In the genomic region with DNA sequence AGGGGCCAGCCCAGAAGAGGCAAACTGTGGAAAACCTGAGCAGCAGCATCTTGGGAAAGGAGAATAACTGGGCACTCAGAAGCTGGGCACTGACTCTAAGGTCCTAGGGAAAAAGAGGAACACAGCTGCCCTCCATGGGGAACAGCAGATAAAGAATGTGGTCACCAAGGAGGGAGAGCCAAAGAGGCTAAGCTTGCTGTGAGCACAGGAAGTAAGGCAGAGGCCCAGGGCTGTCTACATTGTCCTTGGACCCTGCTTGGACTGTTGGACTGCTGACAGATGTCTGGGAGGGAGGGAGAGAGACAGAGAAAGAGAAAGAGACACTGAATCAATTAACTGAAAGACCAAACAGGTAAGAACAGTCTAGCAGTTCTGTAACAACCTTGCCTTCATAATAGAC, we compare ENCODE assay signal across 1 cellular context.
TF ChIP-seq lines count a peak whose summit lies in the region.

No MANE protein-coding gene starts in this region.

TF ChIP-seq in HepG2, 621 proteins besides CTCF, POLR2A, EP300 and RAD21:
- no peak for TF ChIP-seq ZNF746 (CRISPR knock-in tag; IDR thresholded peaks at IDR 0.05)
- TF ChIP-seq SOX6 (IDR thresholded peaks at IDR 0.05), result no peak
- TF ChIP-seq SOX6 (CRISPR knock-in tag; IDR thresholded peaks at IDR 0.05), result 0 out of 2 replicates have a peak, but pooled peaks have one; percentile 30
- TF ChIP-seq MIXL1 (CRISPR knock-in tag; IDR thresholded peaks at IDR 0.05), result 0 out of 2 replicates have a peak, but pooled peaks have one; percentile 39
- TF ChIP-seq ZNF292 (CRISPR knock-in tag; IDR thresholded peaks at IDR 0.05; ENCODE audit: borderline replicate concordance, low read depth), result 0 out of 2 replicates have a peak, but pooled peaks have one; percentile 38
- no peak for TF ChIP-seq CENPT (CRISPR knock-in tag; IDR thresholded peaks at IDR 0.05; ENCODE audit: low read depth)
- TF ChIP-seq, protein P1, sequence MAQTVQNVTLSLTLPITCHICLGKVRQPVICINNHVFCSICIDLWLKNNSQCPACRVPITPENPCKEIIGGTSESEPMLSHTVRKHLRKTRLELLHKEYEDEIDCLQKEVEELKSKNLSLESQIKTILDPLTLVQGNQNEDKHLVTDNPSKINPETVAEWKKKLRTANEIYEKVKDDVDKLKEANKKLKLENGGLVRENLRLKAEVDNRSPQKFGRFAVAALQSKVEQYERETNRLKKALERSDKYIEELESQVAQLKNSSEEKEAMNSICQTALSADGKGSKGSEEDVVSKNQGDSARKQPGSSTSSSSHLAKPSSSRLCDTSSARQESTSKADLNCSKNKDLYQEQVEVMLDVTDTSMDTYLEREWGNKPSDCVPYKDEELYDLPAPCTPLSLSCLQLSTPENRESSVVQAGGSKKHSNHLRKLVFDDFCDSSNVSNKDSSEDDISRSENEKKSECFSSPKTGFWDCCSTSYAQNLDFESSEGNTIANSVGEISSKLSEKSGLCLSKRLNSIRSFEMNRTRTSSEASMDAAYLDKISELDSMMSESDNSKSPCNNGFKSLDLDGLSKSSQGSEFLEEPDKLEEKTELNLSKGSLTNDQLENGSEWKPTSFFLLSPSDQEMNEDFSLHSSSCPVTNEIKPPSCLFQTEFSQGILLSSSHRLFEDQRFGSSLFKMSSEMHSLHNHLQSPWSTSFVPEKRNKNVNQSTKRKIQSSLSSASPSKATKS (CRISPR knock-in tag; IDR thresholded peaks at IDR 0.05), result no peak
- TF ChIP-seq, protein P2, sequence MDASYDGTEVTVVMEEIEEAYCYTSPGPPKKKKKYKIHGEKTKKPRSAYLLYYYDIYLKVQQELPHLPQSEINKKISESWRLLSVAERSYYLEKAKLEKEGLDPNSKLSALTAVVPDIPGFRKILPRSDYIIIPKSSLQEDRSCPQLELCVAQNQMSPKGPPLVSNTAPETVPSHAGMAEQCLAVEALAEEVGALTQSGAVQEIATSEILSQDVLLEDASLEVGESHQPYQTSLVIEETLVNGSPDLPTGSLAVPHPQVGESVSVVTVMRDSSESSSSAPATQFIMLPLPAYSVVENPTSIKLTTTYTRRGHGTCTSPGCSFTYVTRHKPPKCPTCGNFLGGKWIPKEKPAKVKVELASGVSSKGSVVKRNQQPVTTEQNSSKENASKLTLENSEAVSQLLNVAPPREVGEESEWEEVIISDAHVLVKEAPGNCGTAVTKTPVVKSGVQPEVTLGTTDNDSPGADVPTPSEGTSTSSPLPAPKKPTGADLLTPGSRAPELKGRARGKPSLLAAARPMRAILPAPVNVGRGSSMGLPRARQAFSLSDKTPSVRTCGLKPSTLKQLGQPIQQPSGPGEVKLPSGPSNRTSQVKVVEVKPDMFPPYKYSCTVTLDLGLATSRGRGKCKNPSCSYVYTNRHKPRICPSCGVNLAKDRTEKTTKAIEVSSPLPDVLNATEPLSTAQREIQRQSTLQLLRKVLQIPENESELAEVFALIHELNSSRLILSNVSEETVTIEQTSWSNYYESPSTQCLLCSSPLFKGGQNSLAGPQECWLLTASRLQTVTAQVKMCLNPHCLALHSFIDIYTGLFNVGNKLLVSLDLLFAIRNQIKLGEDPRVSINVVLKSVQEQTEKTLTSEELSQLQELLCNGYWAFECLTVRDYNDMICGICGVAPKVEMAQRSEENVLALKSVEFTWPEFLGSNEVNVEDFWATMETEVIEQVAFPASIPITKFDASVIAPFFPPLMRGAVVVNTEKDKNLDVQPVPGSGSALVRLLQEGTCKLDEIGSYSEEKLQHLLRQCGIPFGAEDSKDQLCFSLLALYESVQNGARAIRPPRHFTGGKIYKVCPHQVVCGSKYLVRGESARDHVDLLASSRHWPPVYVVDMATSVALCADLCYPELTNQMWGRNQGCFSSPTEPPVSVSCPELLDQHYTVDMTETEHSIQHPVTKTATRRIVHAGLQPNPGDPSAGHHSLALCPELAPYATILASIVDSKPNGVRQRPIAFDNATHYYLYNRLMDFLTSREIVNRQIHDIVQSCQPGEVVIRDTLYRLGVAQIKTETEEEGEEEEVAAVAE (CRISPR knock-in tag; IDR thresholded peaks at IDR 0.05; ENCODE audit: borderline replicate concordance), result peak; percentile 67; the same call in 1 of the 2 replicates
- TF ChIP-seq SP5 (CRISPR knock-in tag; IDR thresholded peaks at IDR 0.05; ENCODE audit: borderline replicate concordance, low read depth), result no peak
- peak; percentile 50; the same call in 1 of the 2 replicates for TF ChIP-seq HDAC2 (CRISPR knock-in tag; IDR thresholded peaks at IDR 0.05)
- peak; percentile 78 for TF ChIP-seq SALL1 (CRISPR knock-in tag; IDR thresholded peaks at IDR 0.05)
- TF ChIP-seq, protein P3, sequence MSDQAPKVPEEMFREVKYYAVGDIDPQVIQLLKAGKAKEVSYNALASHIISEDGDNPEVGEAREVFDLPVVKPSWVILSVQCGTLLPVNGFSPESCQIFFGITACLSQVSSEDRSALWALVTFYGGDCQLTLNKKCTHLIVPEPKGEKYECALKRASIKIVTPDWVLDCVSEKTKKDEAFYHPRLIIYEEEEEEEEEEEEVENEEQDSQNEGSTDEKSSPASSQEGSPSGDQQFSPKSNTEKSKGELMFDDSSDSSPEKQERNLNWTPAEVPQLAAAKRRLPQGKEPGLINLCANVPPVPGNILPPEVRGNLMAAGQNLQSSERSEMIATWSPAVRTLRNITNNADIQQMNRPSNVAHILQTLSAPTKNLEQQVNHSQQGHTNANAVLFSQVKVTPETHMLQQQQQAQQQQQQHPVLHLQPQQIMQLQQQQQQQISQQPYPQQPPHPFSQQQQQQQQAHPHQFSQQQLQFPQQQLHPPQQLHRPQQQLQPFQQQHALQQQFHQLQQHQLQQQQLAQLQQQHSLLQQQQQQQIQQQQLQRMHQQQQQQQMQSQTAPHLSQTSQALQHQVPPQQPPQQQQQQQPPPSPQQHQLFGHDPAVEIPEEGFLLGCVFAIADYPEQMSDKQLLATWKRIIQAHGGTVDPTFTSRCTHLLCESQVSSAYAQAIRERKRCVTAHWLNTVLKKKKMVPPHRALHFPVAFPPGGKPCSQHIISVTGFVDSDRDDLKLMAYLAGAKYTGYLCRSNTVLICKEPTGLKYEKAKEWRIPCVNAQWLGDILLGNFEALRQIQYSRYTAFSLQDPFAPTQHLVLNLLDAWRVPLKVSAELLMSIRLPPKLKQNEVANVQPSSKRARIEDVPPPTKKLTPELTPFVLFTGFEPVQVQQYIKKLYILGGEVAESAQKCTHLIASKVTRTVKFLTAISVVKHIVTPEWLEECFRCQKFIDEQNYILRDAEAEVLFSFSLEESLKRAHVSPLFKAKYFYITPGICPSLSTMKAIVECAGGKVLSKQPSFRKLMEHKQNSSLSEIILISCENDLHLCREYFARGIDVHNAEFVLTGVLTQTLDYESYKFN (CRISPR knock-in tag; conservative IDR thresholded peaks at IDR 0.05), result peak; percentile 79
- TF ChIP-seq ZNF263 (CRISPR knock-in tag; IDR thresholded peaks at IDR 0.05), result no peak
- 0 out of 2 replicates have a peak, but pooled peaks have one; percentile 33 for TF ChIP-seq ELF3 (CRISPR knock-in tag; IDR thresholded peaks at IDR 0.05)
- 0 out of 2 replicates have a peak, but pooled peaks have one; percentile 39 for TF ChIP-seq RXRB (CRISPR knock-in tag; IDR thresholded peaks at IDR 0.05; ENCODE audit: borderline replicate concordance)
- TF ChIP-seq, protein P4, sequence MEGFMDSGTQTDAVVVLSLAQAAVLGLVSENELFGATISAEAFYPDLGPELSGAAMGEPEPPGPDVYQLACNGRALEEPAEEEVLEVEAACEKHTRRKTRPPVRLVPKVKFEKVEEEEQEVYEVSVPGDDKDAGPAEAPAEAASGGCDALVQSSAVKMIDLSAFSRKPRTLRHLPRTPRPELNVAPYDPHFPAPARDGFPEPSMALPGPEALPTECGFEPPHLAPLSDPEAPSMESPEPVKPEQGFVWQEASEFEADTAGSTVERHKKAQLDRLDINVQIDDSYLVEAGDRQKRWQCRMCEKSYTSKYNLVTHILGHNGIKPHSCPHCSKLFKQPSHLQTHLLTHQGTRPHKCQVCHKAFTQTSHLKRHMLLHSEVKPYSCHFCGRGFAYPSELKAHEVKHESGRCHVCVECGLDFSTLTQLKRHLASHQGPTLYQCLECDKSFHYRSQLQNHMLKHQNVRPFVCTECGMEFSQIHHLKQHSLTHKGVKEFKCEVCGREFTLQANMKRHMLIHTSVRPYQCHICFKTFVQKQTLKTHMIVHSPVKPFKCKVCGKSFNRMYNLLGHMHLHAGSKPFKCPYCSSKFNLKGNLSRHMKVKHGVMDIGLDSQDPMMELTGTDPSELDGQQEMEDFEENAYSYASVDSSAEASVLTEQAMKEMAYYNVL (CRISPR knock-in tag; IDR thresholded peaks at IDR 0.05; ENCODE audit: borderline replicate concordance), result peak; percentile 89; the same call in 1 of the 2 replicates
- no peak for TF ChIP-seq ZBTB20 (CRISPR knock-in tag; IDR thresholded peaks at IDR 0.05; ENCODE audit: borderline replicate concordance, low read depth)
- TF ChIP-seq GABPB1 (CRISPR knock-in tag; IDR thresholded peaks at IDR 0.05), result peak; percentile 39; the same call in 1 of the 2 replicates
- TF ChIP-seq ZMYM4 (CRISPR knock-in tag; IDR thresholded peaks at IDR 0.05), result peak; percentile 60; the same call in 1 of the 2 replicates
- TF ChIP-seq HNRNPH1 (optimal IDR thresholded peaks at IDR 0.05; ENCODE audit: low read depth, low read length), result no peak
- TF ChIP-seq HMG20A (CRISPR knock-in tag; IDR thresholded peaks at IDR 0.05; ENCODE audit: borderline replicate concordance), result peak; percentile 29; the same call in 1 of the 2 replicates
- no peak for TF ChIP-seq ZNF589 (CRISPR knock-in tag; conservative IDR thresholded peaks at IDR 0.05)
- no peak for TF ChIP-seq ZNF30 (CRISPR knock-in tag; IDR thresholded peaks at IDR 0.05)
- no peak for TF ChIP-seq ZFP36L1 (CRISPR knock-in tag; IDR thresholded peaks at IDR 0.05)
- TF ChIP-seq TARDBP (CRISPR knock-in tag; IDR thresholded peaks at IDR 0.05), result 0 out of 2 replicates have a peak, but pooled peaks have one; percentile 15
- no peak for TF ChIP-seq SMAD3 (CRISPR knock-in tag; IDR thresholded peaks at IDR 0.05)
- peak; percentile 51; the same call in 1 of the 2 replicates for TF ChIP-seq IRF2 (CRISPR knock-in tag; IDR thresholded peaks at IDR 0.05)
- peak; percentile 62 for TF ChIP-seq POGZ (CRISPR knock-in tag; IDR thresholded peaks at IDR 0.05)
- TF ChIP-seq GABPA (IDR thresholded peaks at IDR 0.05; ENCODE audit: low read depth, low read length), result no peak
- TF ChIP-seq GABPA (CRISPR knock-in tag; IDR thresholded peaks at IDR 0.05; ENCODE audit: low read depth), result peak; percentile 48; the same call in 1 of the 2 replicates
- TF ChIP-seq, protein P5, sequence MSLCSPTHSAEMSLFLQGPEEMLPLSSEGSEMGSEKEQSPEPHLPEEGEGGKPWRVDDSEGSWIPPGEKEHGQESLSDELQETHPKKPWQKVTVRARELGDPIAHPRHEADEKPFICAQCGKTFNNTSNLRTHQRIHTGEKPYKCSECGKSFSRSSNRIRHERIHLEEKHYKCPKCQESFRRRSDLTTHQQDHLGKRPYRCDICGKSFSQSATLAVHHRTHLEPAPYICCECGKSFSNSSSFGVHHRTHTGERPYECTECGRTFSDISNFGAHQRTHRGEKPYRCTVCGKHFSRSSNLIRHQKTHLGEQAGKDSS (CRISPR knock-in tag; IDR thresholded peaks at IDR 0.05; ENCODE audit: borderline replicate concordance, low read depth), result no peak
- TF ChIP-seq ETV5 (CRISPR knock-in tag; IDR thresholded peaks at IDR 0.05; ENCODE audit: borderline replicate concordance), result peak; percentile 83; the same call in 1 of the 2 replicates
- peak; percentile 36; the same call in 1 of the 2 replicates for TF ChIP-seq MED1 (CRISPR knock-in tag; IDR thresholded peaks at IDR 0.05)
- peak; percentile 58 for TF ChIP-seq SAP130 (CRISPR knock-in tag; IDR thresholded peaks at IDR 0.05; ENCODE audit: low read depth)
- peak; percentile 71; the same call in 1 of the 2 replicates for TF ChIP-seq GATAD2A (CRISPR knock-in tag; IDR thresholded peaks at IDR 0.05)
- 0 out of 2 replicates have a peak, but pooled peaks have one; percentile 31 for TF ChIP-seq RARA (CRISPR knock-in tag; IDR thresholded peaks at IDR 0.05)
- TF ChIP-seq SOX13 (IDR thresholded peaks at IDR 0.05), result no peak
- TF ChIP-seq SOX13 (CRISPR knock-in tag; conservative IDR thresholded peaks at IDR 0.05 in 1 of 2, IDR thresholded peaks at IDR 0.05 in 1 of 2), result peak in 1 of 2 experiments; percentile 24; a peak in 1 of 4 replicates
- TF ChIP-seq, protein P6, sequence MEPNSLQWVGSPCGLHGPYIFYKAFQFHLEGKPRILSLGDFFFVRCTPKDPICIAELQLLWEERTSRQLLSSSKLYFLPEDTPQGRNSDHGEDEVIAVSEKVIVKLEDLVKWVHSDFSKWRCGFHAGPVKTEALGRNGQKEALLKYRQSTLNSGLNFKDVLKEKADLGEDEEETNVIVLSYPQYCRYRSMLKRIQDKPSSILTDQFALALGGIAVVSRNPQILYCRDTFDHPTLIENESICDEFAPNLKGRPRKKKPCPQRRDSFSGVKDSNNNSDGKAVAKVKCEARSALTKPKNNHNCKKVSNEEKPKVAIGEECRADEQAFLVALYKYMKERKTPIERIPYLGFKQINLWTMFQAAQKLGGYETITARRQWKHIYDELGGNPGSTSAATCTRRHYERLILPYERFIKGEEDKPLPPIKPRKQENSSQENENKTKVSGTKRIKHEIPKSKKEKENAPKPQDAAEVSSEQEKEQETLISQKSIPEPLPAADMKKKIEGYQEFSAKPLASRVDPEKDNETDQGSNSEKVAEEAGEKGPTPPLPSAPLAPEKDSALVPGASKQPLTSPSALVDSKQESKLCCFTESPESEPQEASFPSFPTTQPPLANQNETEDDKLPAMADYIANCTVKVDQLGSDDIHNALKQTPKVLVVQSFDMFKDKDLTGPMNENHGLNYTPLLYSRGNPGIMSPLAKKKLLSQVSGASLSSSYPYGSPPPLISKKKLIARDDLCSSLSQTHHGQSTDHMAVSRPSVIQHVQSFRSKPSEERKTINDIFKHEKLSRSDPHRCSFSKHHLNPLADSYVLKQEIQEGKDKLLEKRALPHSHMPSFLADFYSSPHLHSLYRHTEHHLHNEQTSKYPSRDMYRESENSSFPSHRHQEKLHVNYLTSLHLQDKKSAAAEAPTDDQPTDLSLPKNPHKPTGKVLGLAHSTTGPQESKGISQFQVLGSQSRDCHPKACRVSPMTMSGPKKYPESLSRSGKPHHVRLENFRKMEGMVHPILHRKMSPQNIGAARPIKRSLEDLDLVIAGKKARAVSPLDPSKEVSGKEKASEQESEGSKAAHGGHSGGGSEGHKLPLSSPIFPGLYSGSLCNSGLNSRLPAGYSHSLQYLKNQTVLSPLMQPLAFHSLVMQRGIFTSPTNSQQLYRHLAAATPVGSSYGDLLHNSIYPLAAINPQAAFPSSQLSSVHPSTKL (CRISPR knock-in tag; IDR thresholded peaks at IDR 0.05), result peak; percentile 80
- no peak for TF ChIP-seq ZNF557 (CRISPR knock-in tag; IDR thresholded peaks at IDR 0.05)
- no peak for TF ChIP-seq CEBPG (CRISPR knock-in tag; IDR thresholded peaks at IDR 0.05)
- TF ChIP-seq HNF4A (CRISPR knock-in tag; IDR thresholded peaks at IDR 0.05), result peak; percentile 88
- no peak for TF ChIP-seq HNF4G (IDR thresholded peaks at IDR 0.05; ENCODE audit: borderline replicate concordance, low read depth, low read length)
- TF ChIP-seq HNF4G (CRISPR knock-in tag; IDR thresholded peaks at IDR 0.05; ENCODE audit: borderline replicate concordance, low read depth), result peak; percentile 39; the same call in 1 of the 2 replicates
